33 cellular contexts compared by ENCODE assay signal in the genomic region with DNA sequence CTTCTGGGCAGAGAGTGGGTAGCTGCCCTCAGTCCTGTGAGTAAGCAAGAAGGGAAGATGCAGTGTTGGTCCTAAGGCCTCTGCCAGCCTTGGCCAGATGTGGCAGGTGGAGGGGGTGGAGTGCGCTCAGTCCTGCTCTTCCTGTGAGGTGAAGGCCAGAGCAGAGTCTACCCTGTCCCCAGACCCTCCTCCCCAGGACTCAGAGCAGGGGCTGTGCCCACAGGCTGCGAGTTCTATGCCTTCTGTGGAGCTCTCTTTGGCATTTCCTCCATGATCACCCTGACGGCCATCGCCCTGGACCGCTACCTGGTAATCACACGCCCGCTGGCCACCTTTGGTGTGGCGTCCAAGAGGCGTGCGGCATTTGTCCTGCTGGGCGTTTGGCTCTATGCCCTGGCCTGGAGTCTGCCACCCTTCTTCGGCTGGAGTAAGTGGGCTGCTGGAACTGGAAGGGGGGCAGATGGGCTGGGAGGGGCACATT. TPM values are rescaled to one million over a fixed set of nuclear protein-coding genes. Genes with fewer than 3 reads are reported as not detected.
DNase-seq lines count a peak whose midpoint lies in the region; ATAC-seq and TF ChIP-seq lines count a peak whose summit lies in the region.
"Had no signal": no experiment of that assay in that cellular context is flagged by ENCODE, and none has a peak within 500 bp of the region (broad histone marks: within the 10 kb centered on the region; RNA-seq: fewer than 3 reads in every experiment).

No MANE protein-coding gene starts in this region.

- H3K4me3 ChIP-seq in SK-N-SH (ENCODE audit: low read depth in 2 of 2, low read length in 1 of 2) (no peak overlapping the region), gastrocnemius medialis (no peak overlapping the region), colonic mucosa (no peak overlapping the region)
- H3K4me3 ChIP-seq: cardiac muscle cell, esophagus squamous epithelium, lung, PC-9, testis, vagina had no signal

- no peak for TF ChIP-seq CTCF in SK-N-SH (IDR thresholded peaks at IDR 0.05)
- no peak for TF ChIP-seq CTCF in gastrocnemius medialis (IDR thresholded peaks at IDR 0.05 in 4 of 5, conservative IDR thresholded peaks at IDR 0.05 in 1 of 5)
- no peak for TF ChIP-seq CTCF in colonic mucosa (IDR thresholded peaks at IDR 0.05)

- CTCF ChIA-PET in SK-N-SH (lab: Yijun Ruan, JAX) = interaction anchor here (0.8 kb wide), 1 partner anchor 16 kb away, joined by 4 read pairs; no protein-coding TSS in a partner anchor

- peaks cover 0 to 14% of the 10 kb centered on the region in 2 experiments; a peak in 1 of 4 replicates for H3K4me1 ChIP-seq in SK-N-SH (ENCODE audit: control insufficient read depth in 1 of 2, insufficient read depth in 2 of 2, low read depth in 1 of 2, low read length in 1 of 2)
- H3K4me1 ChIP-seq in gastrocnemius medialis = peaks cover 21 to 27% of the 10 kb centered on the region in 2 donors
- no peaks in the 10 kb centered on the region for H3K4me1 ChIP-seq in colonic mucosa
- H3K4me1 ChIP-seq: parathyroid adenoma, vagina had no signal

- DNase-seq in SK-N-SH = peak; percentile 2
- DNase-seq in NCI-H69 (lab: John Stamatoyannopoulos, UW) = peak; percentile 31
- peak; percentile 3 to 17 for DNase-seq in left colon
- peak in 1 of 2 donors; percentile 18 for DNase-seq in gastrocnemius medialis
- DNase-seq in colonic mucosa = no peak
- DNase-seq: activated CD4-positive, alpha-beta T cell treated with anti-CD3 and anti-CD28 coated beads, Interleukin-2, amount 50 U/mL, for 1 hour; activated CD8-positive, alpha-beta memory T cell treated with anti-CD3 and anti-CD28 coated beads, Interleukin-2, amount 10 ng/mL, durations not matched to agents 7 days and 5 days; anterior cingulate cortex; CD4-positive, CD25-positive, alpha-beta regulatory T cell; esophagus squamous epithelium; foreskin melanocyte; hippocampal formation; immature natural killer cell; NCI-H187; NCI-H2171 treated with DMSO at 0.1 percent for 48 hours; NCI-H524; SHP77 treated with DMSO at 0.1 percent for 48 hours; stimulated activated naive CD4-positive, alpha-beta T cell; T1000; testis had no signal

- H3K4me2 ChIP-seq in SK-N-SH = no peak overlapping the region
- H3K4me2 ChIP-seq: PC-9 had no signal

- ATAC-seq in SK-N-SH treated with all-trans-retinoic acid at 6 μM for 48 hours = no peak
- ATAC-seq in left colon = no peak
- no peak for ATAC-seq in gastrocnemius medialis
- no peak for ATAC-seq in HG03139 (IDR thresholded peaks at IDR 0.05; ENCODE audit: unreplicated experiment)
- no peak for ATAC-seq in HG02870 (IDR thresholded peaks at IDR 0.05; ENCODE audit: unreplicated experiment)
- ATAC-seq: activated CD8-positive, alpha-beta memory T cell treated with anti-CD3 and anti-CD28 coated beads, Interleukin-2, amount 10 ng/mL, durations not matched to agents 7 days and 5 days; WTC11 had no signal

- H3K27me3 ChIP-seq in SK-N-SH (ENCODE audit: insufficient read depth) (no peaks in the 10 kb centered on the region), gastrocnemius medialis (no peaks in the 10 kb centered on the region), colonic mucosa (no peaks in the 10 kb centered on the region)
- H3K27me3 ChIP-seq: cardiac muscle cell, testis, vagina had no signal

- H3K9me3 ChIP-seq in SK-N-SH = no peaks in the 10 kb centered on the region
- no peaks in the 10 kb centered on the region for H3K9me3 ChIP-seq in gastrocnemius medialis
- no peaks in the 10 kb centered on the region for H3K9me3 ChIP-seq in colonic mucosa
- H3K9me3 ChIP-seq: esophagus squamous epithelium, testis, vagina had no signal

- in situ Hi-C loops in gastrocnemius medialis (cut with MboI; ENCODE audit: low sequenced_read_pairs in 4 of 4) = no loop called here

- TF ChIP-seq RAD21 in SK-N-SH (IDR thresholded peaks at IDR 0.05; ENCODE audit: low read length) = no peak

- no peak for TF ChIP-seq POLR2A in gastrocnemius medialis (IDR thresholded peaks at IDR 0.05)

- no peak for TF ChIP-seq EP300 in SK-N-SH (IDR thresholded peaks at IDR 0.05; ENCODE audit: borderline replicate concordance in 1 of 2, low read depth in 1 of 2, low read length in 1 of 2)

- no peaks in the 10 kb centered on the region for H3K9me2 ChIP-seq in SK-N-SH

- POLR2A ChIA-PET in SK-N-SH (lab: Yijun Ruan, JAX) = no interaction called here

- H3K27ac ChIP-seq in SK-N-SH (ENCODE audit: low read depth in 2 of 2, low read length in 1 of 2) = no peak overlapping the region
- peak overlapping the region in 3 of 4 donors; percentile 4 to 45 (median 29) for H3K27ac ChIP-seq in gastrocnemius medialis
- H3K27ac ChIP-seq in colonic mucosa = no peak overlapping the region
- H3K27ac ChIP-seq: cardiac muscle cell, esophagus squamous epithelium, parathyroid adenoma, PC-9, testis, vagina had no signal

- 80% methylated on average over 10 of the region's 12 CpGs for WGBS in SK-N-SH (ENCODE audit: low lambda C conversion rate)

- H3K79me2 ChIP-seq in SK-N-SH (ENCODE audit: insufficient read depth) = no peaks in the 10 kb centered on the region
- H3K79me2 ChIP-seq: parathyroid adenoma had no signal

- H4K20me1 ChIP-seq in SK-N-SH (ENCODE audit: insufficient read depth) = no peaks in the 10 kb centered on the region

- H3K9ac ChIP-seq in SK-N-SH (no peak overlapping the region), colonic mucosa (ENCODE audit: low read depth in 2 of 2, low read length in 2 of 2) (no peak overlapping the region)
- H3K9ac ChIP-seq: parathyroid adenoma had no signal

- H2AFZ ChIP-seq in SK-N-SH (ENCODE audit: low read depth) = no peak overlapping the region
- H2AFZ ChIP-seq: parathyroid adenoma, PC-9 had no signal

- no peaks in the 10 kb centered on the region for H3F3A ChIP-seq in SK-N-SH (replicated peaks; ENCODE audit: insufficient read depth)

- H3K36me3 ChIP-seq in SK-N-SH (replicated peaks in 1 of 2; ENCODE audit: control insufficient read depth in 1 of 2, insufficient read depth in 2 of 2, low read length in 1 of 2) (no peaks in the 10 kb centered on the region), gastrocnemius medialis (no peaks in the 10 kb centered on the region), colonic mucosa (no peaks in the 10 kb centered on the region)
- H3K36me3 ChIP-seq: cardiac muscle cell, esophagus squamous epithelium, vagina had no signal

- intact Hi-C loops in left colon (cut with DNase I, micrococcal nuclease) (no loop called here), gastrocnemius medialis (cut with DNase I; ENCODE audit: low total_unique reads) (no loop called here), colonic mucosa (cut with DNase I) (no loop called here)

TF ChIP-seq in SK-N-SH, 30 proteins besides CTCF, POLR2A, EP300 and RAD21 (continues in another document):
- TF ChIP-seq GABPA (IDR thresholded peaks at IDR 0.05; ENCODE audit: low read depth) (no peak), FOXJ3 (CRISPR knock-in tag; IDR thresholded peaks at IDR 0.05) (no peak), SIN3A (IDR thresholded peaks at IDR 0.05; ENCODE audit: borderline replicate concordance, low read depth, low read length) (no peak), ELF1 (IDR thresholded peaks at IDR 0.05) (no peak)
- TF ChIP-seq, protein P1, sequence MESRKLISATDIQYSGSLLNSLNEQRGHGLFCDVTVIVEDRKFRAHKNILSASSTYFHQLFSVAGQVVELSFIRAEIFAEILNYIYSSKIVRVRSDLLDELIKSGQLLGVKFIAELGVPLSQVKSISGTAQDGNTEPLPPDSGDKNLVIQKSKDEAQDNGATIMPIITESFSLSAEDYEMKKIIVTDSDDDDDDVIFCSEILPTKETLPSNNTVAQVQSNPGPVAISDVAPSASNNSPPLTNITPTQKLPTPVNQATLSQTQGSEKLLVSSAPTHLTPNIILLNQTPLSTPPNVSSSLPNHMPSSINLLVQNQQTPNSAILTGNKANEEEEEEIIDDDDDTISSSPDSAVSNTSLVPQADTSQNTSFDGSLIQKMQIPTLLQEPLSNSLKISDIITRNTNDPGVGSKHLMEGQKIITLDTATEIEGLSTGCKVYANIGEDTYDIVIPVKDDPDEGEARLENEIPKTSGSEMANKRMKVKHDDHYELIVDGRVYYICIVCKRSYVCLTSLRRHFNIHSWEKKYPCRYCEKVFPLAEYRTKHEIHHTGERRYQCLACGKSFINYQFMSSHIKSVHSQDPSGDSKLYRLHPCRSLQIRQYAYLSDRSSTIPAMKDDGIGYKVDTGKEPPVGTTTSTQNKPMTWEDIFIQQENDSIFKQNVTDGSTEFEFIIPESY (IDR thresholded peaks at IDR 0.05; ENCODE audit: borderline replicate concordance, low read depth) = no peak

TF ChIP-seq in SK-N-SH treated with all-trans-retinoic acid at 6 μM for 48 hours, 23 proteins besides CTCF, POLR2A, EP300 and RAD21 (continues in another document):
- no peak for TF ChIP-seq BACH2 (CRISPR knock-in tag; IDR thresholded peaks at IDR 0.05; ENCODE audit: borderline replicate concordance)
- no peak for TF ChIP-seq TCF4 (CRISPR knock-in tag; IDR thresholded peaks at IDR 0.05; ENCODE audit: borderline replicate concordance)
- no peak for TF ChIP-seq PATZ1 (CRISPR knock-in tag; IDR thresholded peaks at IDR 0.05; ENCODE audit: borderline replicate concordance)
- no peak for TF ChIP-seq ARNTL (CRISPR knock-in tag; IDR thresholded peaks at IDR 0.05; ENCODE audit: borderline replicate concordance, low read depth)
- no peak for TF ChIP-seq ESRRG (CRISPR knock-in tag; IDR thresholded peaks at IDR 0.05)

RNA-seq across cellular contexts. Expression of gene OPN4, which starts 4.0 kb away (rescaled TPM):
- polyA plus RNA-seq in SK-N-SH (2012; rRNA removed) = 0.03 TPM in 1 of 2 replicates, not detected in the other
- not detected in 2 replicates for polyA plus RNA-seq in SK-N-SH (2012; cell fraction: cytosol; rRNA removed)
- polyA plus RNA-seq in SK-N-SH (2012; cell fraction: nucleus; rRNA removed) = not detected in 2 replicates
- under 1 TPM; 0.15 to 0.20 TPM for total RNA-seq in left colon
- 1 to 10 TPM in 1 of 4 donors, under 1 TPM in 2, not detected in 1; 0.13 to 4.2 (median 0.92) TPM for total RNA-seq in gastrocnemius medialis
- not detected for total RNA-seq in colonic mucosa
- total RNA-seq: A172; activated CD8-positive, alpha-beta memory T cell treated with anti-CD3 and anti-CD28 coated beads, Interleukin-2, amount 10 ng/mL, durations not matched to agents 7 days and 5 days; CD4-positive, CD25-positive, alpha-beta regulatory T cell; esophagus squamous epithelium; LHCN-M2; mucosa of gallbladder; vagina; WTC11 had no signal
- polyA plus RNA-seq: cardiac muscle cell; CD4-positive, CD25-positive, alpha-beta regulatory T cell; immature natural killer cell; lung; neural cell had no signal

RNA-seq across cellular contexts. Expression of gene LDB3, which starts 10.0 kb away (rescaled TPM):
- 0.48 and 0.73 TPM in 2 replicates for polyA plus RNA-seq in SK-N-SH (2012; rRNA removed)
- polyA plus RNA-seq in SK-N-SH (2012; cell fraction: cytosol; rRNA removed) = 0.26 and 0.38 TPM in 2 replicates
- 1.3 and 1.7 TPM in 2 replicates for polyA plus RNA-seq in SK-N-SH (2012; cell fraction: nucleus; rRNA removed)
- 1 to 10 TPM in 1 of 2 donors, under 1 TPM in 1; 0.31 to 4.3 TPM for total RNA-seq in left colon
- 100 to 1,000 TPM; 164 to 305 (median 227) TPM for total RNA-seq in gastrocnemius medialis
- 1 to 10 TPM in 1 of 2 donors, under 1 TPM in 1; 0.72 to 4.7 TPM for total RNA-seq in colonic mucosa
- total RNA-seq: CD4-positive, CD25-positive, alpha-beta regulatory T cell had no signal
- polyA plus RNA-seq: CD4-positive, CD25-positive, alpha-beta regulatory T cell had no signal

Comparison
In these comparisons a context has a peak if more than half of its experiments do, and no peak if none do; other contexts are left out.
1. H3K27ac ChIP-seq: peak in gastrocnemius medialis (3 of 4); none in SK-N-SH (0 of 2) and colonic mucosa (single experiment).
2. RNA of gene LDB3, which starts 10.0 kb away (total RNA-seq): 164 to 305 TPM in gastrocnemius medialis; 0.72 to 4.7 TPM in colonic mucosa and 0.31 to 4.3 TPM in left colon; every median in the first group is over 10 times any median in the second.